Comparison of ENCODE assay signal across 1 cellular context in genomic region chr5:96187309-96188027, GRCh38.
A peak's percentile ranks its signal among the peaks of the same experiment; 100 is the strongest.
TF ChIP-seq lines count a peak whose summit lies in the region.

No MANE protein-coding gene starts in this region.

TF ChIP-seq in HepG2, 621 proteins besides CTCF, POLR2A, EP300 and RAD21 (continued from another document and continues in another):
- peak; percentile 90 for TF ChIP-seq ZNF609 (CRISPR knock-in tag; IDR thresholded peaks at IDR 0.05; ENCODE audit: borderline replicate concordance)
- TF ChIP-seq RERE (CRISPR knock-in tag; IDR thresholded peaks at IDR 0.05; ENCODE audit: low read depth), result peak; percentile 83
- peak; percentile 98 for TF ChIP-seq FOXJ3 (CRISPR knock-in tag; IDR thresholded peaks at IDR 0.05; ENCODE audit: borderline replicate concordance)
- peak; percentile 71 for TF ChIP-seq SAP130 (CRISPR knock-in tag; IDR thresholded peaks at IDR 0.05; ENCODE audit: low read depth)
- peak; percentile 72; the same call in 1 of the 2 replicates for TF ChIP-seq ZNF280D (CRISPR knock-in tag; IDR thresholded peaks at IDR 0.05)
- TF ChIP-seq ESRRA (CRISPR knock-in tag; IDR thresholded peaks at IDR 0.05; ENCODE audit: low read depth), result no peak
- 0 out of 2 replicates have a peak, but pooled peaks have one; percentile 74 for TF ChIP-seq ZSCAN30 (CRISPR knock-in tag; IDR thresholded peaks at IDR 0.05)
- peak; percentile 89 for TF ChIP-seq MED1 (CRISPR knock-in tag; IDR thresholded peaks at IDR 0.05)
- TF ChIP-seq SSRP1 (CRISPR knock-in tag; IDR thresholded peaks at IDR 0.05), result 0 out of 2 replicates have a peak, but pooled peaks have one; percentile 25
- peak; percentile 83 for TF ChIP-seq MIXL1 (CRISPR knock-in tag; IDR thresholded peaks at IDR 0.05)
- 0 out of 2 replicates have a peak, but pooled peaks have one; percentile 32 for TF ChIP-seq HNF1B (CRISPR knock-in tag; IDR thresholded peaks at IDR 0.05)
- 0 out of 2 replicates have a peak, but pooled peaks have one; percentile 36 for TF ChIP-seq FOXA1 (IDR thresholded peaks at IDR 0.05)
- TF ChIP-seq FOXA1 (CRISPR knock-in tag; IDR thresholded peaks at IDR 0.05), result peak; percentile 87
- TF ChIP-seq TOE1 (CRISPR knock-in tag; IDR thresholded peaks at IDR 0.05), result peak; percentile 70; the same call in 1 of the 2 replicates
- peak; percentile 59; the same call in 1 of the 2 replicates for TF ChIP-seq KDM6A (CRISPR knock-in tag; IDR thresholded peaks at IDR 0.05; ENCODE audit: low read depth)
- TF ChIP-seq ZNF331 (CRISPR knock-in tag; IDR thresholded peaks at IDR 0.05), result peak; percentile 44; the same call in 1 of the 2 replicates
- no peak for TF ChIP-seq ZNF17 (CRISPR knock-in tag; IDR thresholded peaks at IDR 0.05)
- TF ChIP-seq ZNF383 (CRISPR knock-in tag; IDR thresholded peaks at IDR 0.05; ENCODE audit: borderline replicate concordance), result no peak
- TF ChIP-seq RARA (CRISPR knock-in tag; IDR thresholded peaks at IDR 0.05), result peak; percentile 19; the same call in 1 of the 2 replicates
- peak; percentile 78 for TF ChIP-seq ZNF747 (CRISPR knock-in tag; IDR thresholded peaks at IDR 0.05; ENCODE audit: borderline replicate concordance)
- peak; percentile 39; the same call in 1 of the 2 replicates for TF ChIP-seq EHMT2 (IDR thresholded peaks at IDR 0.05; ENCODE audit: borderline replicate concordance, low read depth, low read length)
- peak; percentile 51 for TF ChIP-seq PATZ1 (CRISPR knock-in tag; IDR thresholded peaks at IDR 0.05)
- TF ChIP-seq SNAPC2 (CRISPR knock-in tag; IDR thresholded peaks at IDR 0.05), result peak; percentile 51; the same call in 1 of the 2 replicates
- no peak for TF ChIP-seq HES4 (CRISPR knock-in tag; IDR thresholded peaks at IDR 0.05; ENCODE audit: borderline replicate concordance)
- TF ChIP-seq ZFP90 (CRISPR knock-in tag; IDR thresholded peaks at IDR 0.05; ENCODE audit: borderline replicate concordance), result peak; percentile 100
- TF ChIP-seq KAT8 (CRISPR knock-in tag; IDR thresholded peaks at IDR 0.05), result 0 out of 2 replicates have a peak, but pooled peaks have one; percentile 35
- peak; percentile 85 for TF ChIP-seq ZMYM4 (CRISPR knock-in tag; IDR thresholded peaks at IDR 0.05)
- TF ChIP-seq ARHGAP35 (CRISPR knock-in tag; IDR thresholded peaks at IDR 0.05; ENCODE audit: borderline replicate concordance), result no peak
- peak; percentile 90 for TF ChIP-seq PAXIP1 (CRISPR knock-in tag; conservative IDR thresholded peaks at IDR 0.05)
- 0 out of 2 replicates have a peak, but pooled peaks have one; percentile 23 for TF ChIP-seq E2F1 (CRISPR knock-in tag; IDR thresholded peaks at IDR 0.05)
- peak; percentile 68 for TF ChIP-seq ATF2 (CRISPR knock-in tag; IDR thresholded peaks at IDR 0.05)
- TF ChIP-seq HNRNPLL (IDR thresholded peaks at IDR 0.05; ENCODE audit: low read depth, low read length, poor library complexity, severe bottlenecking), result no peak
